Comparison of ENCODE assay signal across 9 cellular contexts in the genomic region with DNA sequence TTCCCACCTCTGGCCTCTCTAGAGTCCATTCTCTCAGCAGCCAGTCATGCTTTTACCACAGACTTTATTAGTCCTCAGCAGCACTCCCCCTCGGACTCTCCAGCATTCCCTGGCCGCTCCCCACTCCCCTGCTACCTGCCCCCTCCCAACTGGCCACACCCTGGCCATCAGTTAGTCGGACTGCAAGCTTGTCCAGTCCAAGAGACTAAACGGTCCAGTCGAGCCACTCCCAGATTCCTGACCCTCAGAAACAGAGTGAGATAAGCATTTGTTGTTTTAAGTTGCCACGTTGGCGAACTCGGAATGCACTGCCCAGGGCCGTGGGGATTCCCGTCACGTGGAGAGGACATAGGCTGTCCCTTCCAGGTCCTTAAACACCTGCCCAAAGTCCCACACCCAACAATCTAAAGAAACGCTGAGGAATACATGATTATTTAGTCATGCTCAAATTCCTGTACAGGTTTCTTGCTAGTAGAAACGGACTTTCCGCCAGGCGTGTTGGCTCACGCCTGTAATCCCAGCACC. TPM values are rescaled to one million over a fixed set of nuclear protein-coding genes. Genes with fewer than 3 reads are reported as not detected.
A peak's percentile ranks its signal among the peaks of the same experiment; 100 is the strongest.
DNase-seq lines count a peak whose midpoint lies in the region; ATAC-seq lines count a peak whose summit lies in the region.
"Had no signal": no experiment of that assay in that cellular context is flagged by ENCODE, and none has a peak within 500 bp of the region (broad histone marks: within the 10 kb centered on the region; RNA-seq: fewer than 3 reads in every experiment).

No MANE protein-coding gene starts in this region.

- no peaks in the 10 kb centered on the region for H3K36me3 Mint-ChIP-seq in stimulated activated effector memory CD8-positive, alpha-beta T cell treated with anti-CD3 and anti-CD28 coated beads, Interleukin-12 subunit alpha, Interleukin-12 subunit beta, amount 100 ng/mL, for 72 hours

- peak; percentile 71 for DNase-seq in HT-29 (ENCODE audit: low spot score)
- peak; percentile 63 for DNase-seq in amniotic epithelial cell (ENCODE audit: low read depth)
- peak; percentile 71 to 89 for DNase-seq in left colon
- DNase-seq in stimulated activated effector memory CD8-positive, alpha-beta T cell treated with anti-CD3 and anti-CD28 coated beads, Interleukin-12 subunit alpha, Interleukin-12 subunit beta, amount 100 ng/mL, for 72 hours (ENCODE audit: low spot score in 2 of 2): no peak
- no peak for DNase-seq in cerebellar cortex (ENCODE audit: low spot score)
- no peak for DNase-seq in NCI-H446 (lab: John Stamatoyannopoulos, UW)
- DNase-seq: activated T-cell treated with anti-CD3 and anti-CD28 coated beads, Interleukin-2, amount 50 U/mL, for 24 hours had no signal

- H3K4me3 Mint-ChIP-seq in stimulated activated effector memory CD8-positive, alpha-beta T cell treated with anti-CD3 and anti-CD28 coated beads, Interleukin-12 subunit alpha, Interleukin-12 subunit beta, amount 100 ng/mL, for 72 hours: no peak overlapping the region
- H3K4me3 Mint-ChIP-seq: activated T-cell treated with anti-CD3 and anti-CD28 coated beads, Interleukin-2, amount 50 U/mL, for 24 hours had no signal

- no peaks in the 10 kb centered on the region for H3K9me3 Mint-ChIP-seq in stimulated activated effector memory CD8-positive, alpha-beta T cell treated with anti-CD3 and anti-CD28 coated beads, Interleukin-12 subunit alpha, Interleukin-12 subunit beta, amount 100 ng/mL, for 72 hours
- H3K9me3 Mint-ChIP-seq: activated T-cell treated with anti-CD3 and anti-CD28 coated beads, Interleukin-2, amount 50 U/mL, for 24 hours had no signal

- H3K27ac Mint-ChIP-seq in stimulated activated effector memory CD8-positive, alpha-beta T cell treated with anti-CD3 and anti-CD28 coated beads, Interleukin-12 subunit alpha, Interleukin-12 subunit beta, amount 100 ng/mL, for 72 hours: peak overlapping the region; percentile 60
- H3K27ac Mint-ChIP-seq: activated T-cell treated with anti-CD3 and anti-CD28 coated beads, Interleukin-2, amount 50 U/mL, for 24 hours had no signal

- H3K4me1 Mint-ChIP-seq in stimulated activated effector memory CD8-positive, alpha-beta T cell treated with anti-CD3 and anti-CD28 coated beads, Interleukin-12 subunit alpha, Interleukin-12 subunit beta, amount 100 ng/mL, for 72 hours: peaks cover 17% of the 10 kb centered on the region

- intact Hi-C loops in left colon (cut with DNase I, micrococcal nuclease): loop anchor here in 1 of 2 donors (10.0 kb wide), 1 partner anchor 158 kb away; no protein-coding TSS in a partner anchor

- ATAC-seq in left colon (peak; percentile 59), HG03378 (IDR thresholded peaks at IDR 0.05; ENCODE audit: unreplicated experiment) (no peak), GM21737 (IDR thresholded peaks at IDR 0.05; ENCODE audit: unreplicated experiment) (no peak)
- ATAC-seq in stimulated activated effector memory CD8-positive, alpha-beta T cell treated with anti-CD3 and anti-CD28 coated beads, Interleukin-12 subunit alpha, Interleukin-12 subunit beta, amount 100 ng/mL, for 72 hours: no peak

RNA-seq across cellular contexts. Expression of a gene that starts 5.8 kb away (rescaled TPM):
- 150 and 162 TPM in 2 replicates for total RNA-seq in HT-29 (2014; rRNA removed; shearing (Covaris generic))
- total RNA-seq in left colon: 100 to 1,000 TPM; 106 to 146 TPM

RNA-seq across cellular contexts. Expression of a gene that starts 12.0 kb away (rescaled TPM):
- total RNA-seq in HT-29 (2014; rRNA removed; shearing (Covaris generic)): 92.5 and 122 TPM in 2 replicates
- 100 to 1,000 TPM in 1 of 2 donors, 10 to 100 TPM in 1; 82.5 to 135 TPM for total RNA-seq in left colon

RNA-seq across cellular contexts. Expression of a gene that starts 58.1 kb away (rescaled TPM):
- total RNA-seq in HT-29 (2014; rRNA removed; shearing (Covaris generic)): 8,222 and 8,866 TPM in 2 replicates
- 1,000 to 10,000 TPM; 1,613 to 1,684 TPM for total RNA-seq in left colon

Comparison
In these comparisons a context has a peak if more than half of its experiments do, and no peak if none do; other contexts are left out.
1. DNase-seq: peak in HT-29 (single experiment), amniotic epithelial cell (single experiment) and left colon (2 of 2); none in stimulated activated effector memory CD8-positive, alpha-beta T cell treated with anti-CD3 and anti-CD28 coated beads, Interleukin-12 subunit alpha, Interleukin-12 subunit beta, amount 100 ng/mL, for 72 hours (0 of 2), cerebellar cortex (single experiment) and NCI-H446 (0 of 2).